Comparison of ENCODE assay signal across 10 cellular contexts in the genomic region with DNA sequence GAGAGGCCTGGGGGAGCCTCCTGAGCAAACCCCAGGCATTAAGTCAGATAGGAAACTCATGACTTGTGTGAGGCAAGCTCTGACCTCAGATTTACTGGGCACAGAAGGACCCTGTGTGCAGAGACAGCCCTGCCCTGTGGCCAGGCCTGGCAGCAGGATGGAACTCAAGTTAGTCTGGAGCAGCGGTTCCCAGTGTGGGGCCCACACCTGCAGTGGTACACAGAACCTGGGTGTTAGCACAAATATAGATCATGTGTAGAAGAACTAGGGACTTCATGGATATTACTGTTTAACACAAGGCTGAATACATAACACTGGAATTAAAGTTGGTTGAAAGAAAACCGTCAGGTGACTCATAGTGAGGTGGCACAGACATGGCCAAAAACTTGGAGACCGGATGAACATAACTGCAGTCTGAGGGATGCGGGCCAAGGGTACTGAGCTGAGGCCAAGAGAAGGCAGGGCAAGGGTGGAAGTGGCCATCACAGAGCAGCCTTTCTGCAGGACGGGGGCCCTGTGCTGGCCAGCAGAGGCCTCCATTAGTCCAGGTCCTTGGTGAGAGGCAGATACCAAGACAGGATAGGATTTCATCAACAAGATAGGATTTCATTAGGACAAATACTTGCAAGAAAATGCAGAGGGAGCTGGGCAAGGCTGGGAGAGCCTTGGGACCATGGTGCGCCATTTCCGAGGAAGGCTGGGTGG. TPM values are rescaled to one million over a fixed set of nuclear protein-coding genes. Genes with fewer than 3 reads are reported as not detected.
A peak's percentile ranks its signal among the peaks of the same experiment; 100 is the strongest.
DNase-seq lines count a peak whose midpoint lies in the region; ATAC-seq, FAIRE-seq and TF ChIP-seq lines count a peak whose summit lies in the region.
"Had no signal": no experiment of that assay in that cellular context is flagged by ENCODE, and none has a peak within 500 bp of the region (broad histone marks: within the 10 kb centered on the region; RNA-seq: fewer than 3 reads in every experiment).

No MANE protein-coding gene starts in this region.

- FAIRE-seq in K562 (lab: Jason Lieb, UNC): no peak
- FAIRE-seq in HepG2 (lab: Jason Lieb, UNC): peak; percentile 15

- no peak for TF ChIP-seq POLR2A in K562 (conservative IDR thresholded peaks at IDR 0.05)
- TF ChIP-seq POLR2A in HepG2 (IDR thresholded peaks at IDR 0.05; ENCODE audit: insufficient read depth in 1 of 2, low read depth in 2 of 2, low read length in 2 of 2): no peak
- TF ChIP-seq POLR2A in vagina (IDR thresholded peaks at IDR 0.05): no peak

- in situ Hi-C loops in K562 (cut with MboI) (no loop called here), HepG2 (cut with HindIII; ENCODE audit: extremely low pct_ligation_motif_present, low pct_unique_long_range_greater_than_20kb) (no loop called here)

- H3K27me3 ChIP-seq in K562 (ENCODE audit: control insufficient read depth in 2 of 2, insufficient read depth in 2 of 2, low read length in 2 of 2) (no peaks in the 10 kb centered on the region), HepG2 (ENCODE audit: control insufficient read depth in 1 of 2, insufficient read depth in 2 of 2, low read length in 2 of 2) (no peaks in the 10 kb centered on the region), vagina (no peaks in the 10 kb centered on the region)
- H3K27me3 ChIP-seq: testis had no signal

- H3K9me3 ChIP-seq in K562 (replicated peaks; ENCODE audit: control insufficient read depth, insufficient read depth, low read depth, low read length) (no peaks in the 10 kb centered on the region), HepG2 (ENCODE audit: low read length) (no peaks in the 10 kb centered on the region), vagina (no peaks in the 10 kb centered on the region)
- H3K9me3 ChIP-seq: testis had no signal

- no peaks in the 10 kb centered on the region for H4K20me1 ChIP-seq in K562 (replicated peaks; ENCODE audit: control insufficient read depth, insufficient read depth, low read length)
- H4K20me1 ChIP-seq in HepG2 (ENCODE audit: insufficient read depth, low read length): no peaks in the 10 kb centered on the region

- H3K27ac ChIP-seq in K562 (ENCODE audit: extremely low read depth, low read depth, low read length): no peak overlapping the region
- peak overlapping the region; percentile 93 for H3K27ac ChIP-seq in HepG2 (ENCODE audit: extremely low read length, insufficient read depth, low read length)
- H3K27ac ChIP-seq in vagina: peak overlapping the region; percentile 80

- H3K36me3 ChIP-seq in K562 (ENCODE audit: control insufficient read depth, insufficient read depth, low read length) (no peaks in the 10 kb centered on the region), HepG2 (replicated peaks in 1 of 2; ENCODE audit: control insufficient read depth in 1 of 2, insufficient read depth in 2 of 2, low read length in 2 of 2) (peaks cover 15 to 59% of the 10 kb centered on the region in 2 experiments; a peak in 4 of 5 replicates), vagina (no peaks in the 10 kb centered on the region)

- CTCF ChIA-PET in K562 (lab: Yijun Ruan, JAX; ENCODE audit: low intra/inter-chr PET ratio): no interaction called here
- CTCF ChIA-PET in HepG2 (lab: Yijun Ruan, JAX; ENCODE audit: low intra/inter-chr PET ratio, low total read pairs): no interaction called here

- no peak overlapping the region for H2AFZ ChIP-seq in K562 (ENCODE audit: low read depth, low read length)
- H2AFZ ChIP-seq in HepG2 (ENCODE audit: low read length): no peak overlapping the region

- BruUV-seq in K562 (replicated peaks; lab: Mats Ljungman, UMichigan) (no TSS peak), HepG2 (replicated peaks; lab: Mats Ljungman, UMichigan) (no TSS peak)

- H3K4me3 ChIP-seq in K562 (no peak overlapping the region), HepG2 (replicated peaks in 1 of 3; ENCODE audit: insufficient read depth in 1 of 3, low read depth in 2 of 3, low read length in 3 of 3) (no peak overlapping the region), vagina (no peak overlapping the region)
- H3K4me3 ChIP-seq: testis had no signal

- H3K79me2 ChIP-seq in K562 (ENCODE audit: control insufficient read depth, insufficient read depth, low read length): no peaks in the 10 kb centered on the region
- no peaks in the 10 kb centered on the region for H3K79me2 ChIP-seq in HepG2 (ENCODE audit: insufficient read depth, low read length)

- TF ChIP-seq RAD21 in K562 (CRISPR knock-in tag; conservative IDR thresholded peaks at IDR 0.05 in 1 of 2, IDR thresholded peaks at IDR 0.05 in 1 of 2) (no peak), HepG2 (CRISPR knock-in tag; IDR thresholded peaks at IDR 0.05) (no peak)

- ATAC-seq in Right ventricle myocardium superior (ENCODE audit: poor library complexity): peak; percentile 20
- ATAC-seq in Right ventricle myocardium inferior: no peak
- peak; percentile 32; the same call in 2 of the 3 replicates for ATAC-seq in K562
- no peak for ATAC-seq in HepG2

- WGBS in K562 (ENCODE audit: insufficient coverage, low coverage, missing lambda C conversion rate): 80% methylated on average over 7 of the region's 7 CpGs
- 94% methylated on average over 6 of the region's 7 CpGs for WGBS in HepG2 (ENCODE audit: low lambda C conversion rate)

- no peaks in the 10 kb centered on the region for H3K9me1 ChIP-seq in K562 (ENCODE audit: control insufficient read depth, insufficient read depth, low read length)

- no peak for TF ChIP-seq EP300 in K562 (IDR thresholded peaks at IDR 0.05; ENCODE audit: low read length)
- no peak for TF ChIP-seq EP300 in HepG2 (IDR thresholded peaks at IDR 0.05; ENCODE audit: low read depth in 2 of 2, low read length in 2 of 2)
- TF ChIP-seq EP300 in HepG2 (CRISPR knock-in tag; IDR thresholded peaks at IDR 0.05; ENCODE audit: borderline replicate concordance): no peak

- H3K4me1 ChIP-seq in K562 (replicated peaks in 1 of 2; ENCODE audit: control insufficient read depth in 2 of 2, insufficient read depth in 2 of 2, low read length in 2 of 2) (0 out of 5 replicates have a peak, but pooled peaks cover 0 to 6% of the 10 kb centered on the region in 2 experiments), HepG2 (ENCODE audit: insufficient read depth, low read length) (peaks cover 60% of the 10 kb centered on the region), vagina (peaks cover 28% of the 10 kb centered on the region)
- H3K4me1 ChIP-seq: testis had no signal

- peak; percentile 54 for DNase-seq in Right ventricle myocardium superior
- DNase-seq in Right ventricle myocardium inferior (ENCODE audit: missing footprints): no peak
- DNase-seq in K562 (ENCODE audit: extremely low read depth in 1 of 4, low spot score in 3 of 4): no peak
- no peak for DNase-seq in HepG2 (ENCODE audit: low spot score)
- no peak for DNase-seq in vagina (ENCODE audit: extremely low spot score in 2 of 2)
- no peak for DNase-seq in SKM-1 (lab: John Stamatoyannopoulos, UW; ENCODE audit: unreplicated experiment)
- no peak for DNase-seq in putamen (ENCODE audit: low spot score)
- DNase-seq in T-helper 9 cell: no peak
- DNase-seq: NCI-H2081 treated with DMSO at 0.1 percent for 48 hours, testis had no signal

- H3K9ac ChIP-seq in K562 (ENCODE audit: insufficient read depth in 1 of 2, low read depth in 2 of 2, low read length in 2 of 2): peak overlapping the region in 1 of 2 experiments; percentile 63; a peak in 1 of 4 replicates
- H3K9ac ChIP-seq in HepG2 (ENCODE audit: insufficient read depth, low read depth, low read length): no peak overlapping the region

- intact Hi-C loops in Right ventricle myocardium superior (cut with DNase I): no loop called here
- intact Hi-C loops in Right ventricle myocardium inferior (cut with DNase I): no loop called here
- intact Hi-C loops in K562 (cut with micrococcal nuclease): no loop called here
- intact Hi-C loops in HepG2 (cut with micrococcal nuclease; ENCODE audit: unreplicated experiment): loop anchor here (2.0 kb wide), 1 partner anchor 19 kb away; no protein-coding TSS in a partner anchor
- intact Hi-C loops in vagina (cut with DNase I): no loop called here

- H3K4me2 ChIP-seq in K562 (ENCODE audit: insufficient read depth, low read length) (no peak overlapping the region), HepG2 (ENCODE audit: low read depth, low read length) (no peak overlapping the region)

- TF ChIP-seq CTCF in K562 (IDR thresholded peaks at IDR 0.05 in 2 of 3, conservative IDR thresholded peaks at IDR 0.05 in 1 of 3; ENCODE audit: insufficient read depth in 2 of 3, low read depth in 1 of 3, low read length in 3 of 3) (no peak), HepG2 (CRISPR knock-in tag; IDR thresholded peaks at IDR 0.05) (no peak), vagina (IDR thresholded peaks at IDR 0.05) (no peak)

- POLR2A ChIA-PET in K562 (lab: Yijun Ruan, JAX): interaction anchor here (0.7 to 1.9 kb wide), 3 partner anchors 7 to 415 kb away, joined by 3 to 6 read pairs (median 3); no protein-coding TSS in a partner anchor
- POLR2A ChIA-PET in HepG2 (lab: Yijun Ruan, JAX): interaction anchor here (0.9 to 4.8 kb wide), 5 partner anchors 13 to 64 kb away, joined by 3 to 117 read pairs (median 38); a partner anchor contains a TSS

RNA-seq across cellular contexts. Expression of a gene that starts 40.9 kb away (rescaled TPM):
- total RNA-seq in Right ventricle myocardium superior: 1.7 TPM
- total RNA-seq in Right ventricle myocardium inferior: 2.0 TPM
- 3.6 and 5.6 TPM in 2 replicates for total RNA-seq in K562 (2011; cell fraction: chromatin; rRNA removed; ENCODE audit: low replicate concordance)
- total RNA-seq in K562 (2011; cell fraction: nucleolus; rRNA removed): 3.4 and 4.5 TPM in 2 replicates
- total RNA-seq in K562 (2011; cell fraction: nucleoplasm; rRNA removed): 3.7 and 4.1 TPM in 2 replicates
- total RNA-seq in K562 (2014; rRNA removed): 2.5 and 4.7 TPM in 2 replicates
- 2.7 TPM in 2 replicates for total RNA-seq in K562 (2014; rRNA removed; fragmentation: Illumina TruSeq; extraction: Trizol)
- 1.7 and 1.8 TPM in 2 replicates for total RNA-seq in K562 (2015; rRNA removed; fragmentation: Illumina TruSeq; extraction: Trizol)
- total RNA-seq in K562 (2021): 3.1 and 3.2 TPM in 2 replicates
- 3.6 and 4.4 TPM in 2 replicates for polyA plus RNA-seq in K562 (2011; rRNA removed)
- 4.2 and 5.7 TPM in 2 replicates for polyA plus RNA-seq in K562 (2011; cell fraction: cytosol; rRNA removed)
- 1.3 and 1.9 TPM in 2 replicates for polyA plus RNA-seq in K562 (2011; cell fraction: nucleus; rRNA removed)
- polyA plus RNA-seq in K562 (2012): 1.8 and 2.8 TPM in 2 replicates
- polyA plus RNA-seq in K562 (2014; fragmentation: Illumina TruSeq; extraction: Trizol): 3.2 and 3.8 TPM in 2 replicates
- polyA plus RNA-seq in K562 (2014; fragmentation: Nextera tagmentation; extraction: Ambion mirVana): 1 to 10 TPM in 1 of 2 experiments, under 1 TPM in 1; 0.42 to 1.0 TPM
- 2.7 and 2.9 TPM in 2 replicates for polyA plus RNA-seq in K562 (2014; rRNA removed)
- polyA minus RNA-seq in K562 (2011; rRNA and poly(A)+ RNA removed): 2.3 and 3.5 TPM in 2 replicates
- polyA minus RNA-seq in K562 (2011; cell fraction: cytosol; rRNA and poly(A)+ RNA removed): 1.9 and 3.1 TPM in 2 replicates
- 1.1 and 1.2 TPM in 2 replicates for polyA minus RNA-seq in K562 (2011; cell fraction: nucleus; rRNA and poly(A)+ RNA removed)
- 13.1 and 15.3 TPM in 2 replicates for total RNA-seq in HepG2 (2016; rRNA removed; fragmentation: Illumina TruSeq; extraction: Trizol)
- 1.5 and 1.7 TPM in 2 replicates for total RNA-seq in HepG2 (2016; cell fraction: cytosol; rRNA removed; fragmentation: Illumina TruSeq; extraction: Trizol; ENCODE audit: low read depth)
- total RNA-seq in HepG2 (2016; cell fraction: insoluble cytoplasmic fraction; rRNA removed; fragmentation: Illumina TruSeq; extraction: Trizol): 12.7 and 14.4 TPM in 2 replicates
- total RNA-seq in HepG2 (2016; cell fraction: membrane; rRNA removed; fragmentation: Illumina TruSeq; extraction: Trizol): 5.2 TPM in 2 replicates
- 8.0 and 8.2 TPM in 2 replicates for total RNA-seq in HepG2 (2016; cell fraction: nucleus; rRNA removed; fragmentation: Illumina TruSeq; extraction: Trizol)
- polyA plus RNA-seq in HepG2 (2011; rRNA removed): 23.3 and 27.9 TPM in 2 replicates
- polyA plus RNA-seq in HepG2 (2011; cell fraction: cytosol; rRNA removed): 20.5 and 24.9 TPM in 2 replicates
- 10.1 and 12.7 TPM in 2 replicates for polyA plus RNA-seq in HepG2 (2011; cell fraction: nucleus; rRNA removed)
- polyA plus RNA-seq in HepG2 (2012): 12.4 and 13.3 TPM in 2 replicates
- 0.59 and 0.79 TPM in 2 replicates for polyA plus RNA-seq in HepG2 (2016; cell fraction: cytosol; fragmentation: Illumina TruSeq; extraction: Trizol; ENCODE audit: low read depth)
- polyA plus RNA-seq in HepG2 (2016; cell fraction: insoluble cytoplasmic fraction; fragmentation: Illumina TruSeq; extraction: Trizol; ENCODE audit: low read depth): 11.6 and 13.6 TPM in 2 replicates
- polyA plus RNA-seq in HepG2 (2016; cell fraction: membrane; fragmentation: Illumina TruSeq; extraction: Trizol; ENCODE audit: low read depth): 1.8 and 2.2 TPM in 2 replicates
- polyA plus RNA-seq in HepG2 (2016; cell fraction: nucleus; fragmentation: Illumina TruSeq; extraction: Trizol; ENCODE audit: insufficient read depth, low read depth): 9.0 and 10.2 TPM in 2 replicates
- polyA minus RNA-seq in HepG2 (2011; rRNA and poly(A)+ RNA removed; ENCODE audit: low replicate concordance): 11.7 and 37.7 TPM in 2 replicates
- 15.0 and 20.4 TPM in 2 replicates for polyA minus RNA-seq in HepG2 (2011; cell fraction: cytosol; rRNA and poly(A)+ RNA removed)
- 9.5 and 12.4 TPM in 2 replicates for polyA minus RNA-seq in HepG2 (2011; cell fraction: nucleus; rRNA and poly(A)+ RNA removed)
- total RNA-seq in vagina: 10.6 TPM

RNA-seq across cellular contexts. Expression of a gene that starts 42.6 kb away (rescaled TPM):
- total RNA-seq in Right ventricle myocardium superior (16.4 TPM), Right ventricle myocardium inferior (15.1 TPM), K562 (2014; rRNA removed) (10.9 and 14.7 TPM in 2 replicates), K562 (2014; rRNA removed; fragmentation: Illumina TruSeq; extraction: Trizol) (25.0 and 25.8 TPM in 2 replicates), K562 (2015; rRNA removed; fragmentation: Illumina TruSeq; extraction: Trizol) (29.0 and 30.3 TPM in 2 replicates), K562 (2021) (38.8 and 44.7 TPM in 2 replicates), HepG2 (2016; rRNA removed; fragmentation: Illumina TruSeq; extraction: Trizol) (21.9 and 23.9 TPM in 2 replicates), vagina (34.4 TPM)
- total RNA-seq in K562 (2011; cell fraction: chromatin; rRNA removed; ENCODE audit: low replicate concordance): 72.5 and 115 TPM in 2 replicates
- total RNA-seq in K562 (2011; cell fraction: nucleolus; rRNA removed): 71.2 and 76.0 TPM in 2 replicates
- total RNA-seq in K562 (2011; cell fraction: nucleoplasm; rRNA removed): 73.4 and 78.1 TPM in 2 replicates
- polyA plus RNA-seq in K562 (2011; rRNA removed) (20.8 and 27.2 TPM in 2 replicates), K562 (2014; fragmentation: Illumina TruSeq; extraction: Trizol) (34.9 and 36.6 TPM in 2 replicates), K562 (2014; fragmentation: Nextera tagmentation; extraction: Ambion mirVana) (1 to 10 TPM; 5.2 to 7.9 TPM), K562 (2014; rRNA removed) (23.7 and 28.0 TPM in 2 replicates), HepG2 (2011; rRNA removed) (12.1 and 17.1 TPM in 2 replicates)
- polyA plus RNA-seq in K562 (2011; cell fraction: cytosol; rRNA removed): 20.7 and 21.3 TPM in 2 replicates
- polyA plus RNA-seq in K562 (2011; cell fraction: nucleus; rRNA removed): 33.0 and 34.2 TPM in 2 replicates
- 25.7 and 36.1 TPM in 2 replicates for polyA plus RNA-seq in K562 (2012)
- 27.0 and 40.2 TPM in 2 replicates for polyA minus RNA-seq in K562 (2011; rRNA and poly(A)+ RNA removed)
- polyA minus RNA-seq in K562 (2011; cell fraction: cytosol; rRNA and poly(A)+ RNA removed): 13.5 and 22.0 TPM in 2 replicates
- 27.6 and 34.4 TPM in 2 replicates for polyA minus RNA-seq in K562 (2011; cell fraction: nucleus; rRNA and poly(A)+ RNA removed)
- 6.6 and 7.4 TPM in 2 replicates for total RNA-seq in HepG2 (2016; cell fraction: cytosol; rRNA removed; fragmentation: Illumina TruSeq; extraction: Trizol; ENCODE audit: low read depth)
- 20.1 and 20.5 TPM in 2 replicates for total RNA-seq in HepG2 (2016; cell fraction: insoluble cytoplasmic fraction; rRNA removed; fragmentation: Illumina TruSeq; extraction: Trizol)
- 26.1 and 26.9 TPM in 2 replicates for total RNA-seq in HepG2 (2016; cell fraction: membrane; rRNA removed; fragmentation: Illumina TruSeq; extraction: Trizol)
- 23.9 and 28.8 TPM in 2 replicates for total RNA-seq in HepG2 (2016; cell fraction: nucleus; rRNA removed; fragmentation: Illumina TruSeq; extraction: Trizol)
- 12.0 and 14.6 TPM in 2 replicates for polyA plus RNA-seq in HepG2 (2011; cell fraction: cytosol; rRNA removed)
- polyA plus RNA-seq in HepG2 (2011; cell fraction: nucleus; rRNA removed): 28.5 and 29.0 TPM in 2 replicates
- 21.4 and 21.6 TPM in 2 replicates for polyA plus RNA-seq in HepG2 (2012)
- 7.7 and 8.7 TPM in 2 replicates for polyA plus RNA-seq in HepG2 (2016; cell fraction: cytosol; fragmentation: Illumina TruSeq; extraction: Trizol; ENCODE audit: low read depth)
- polyA plus RNA-seq in HepG2 (2016; cell fraction: insoluble cytoplasmic fraction; fragmentation: Illumina TruSeq; extraction: Trizol; ENCODE audit: low read depth): 25.2 and 26.4 TPM in 2 replicates
- polyA plus RNA-seq in HepG2 (2016; cell fraction: membrane; fragmentation: Illumina TruSeq; extraction: Trizol; ENCODE audit: low read depth): 25.5 and 26.0 TPM in 2 replicates
- 29.9 and 30.2 TPM in 2 replicates for polyA plus RNA-seq in HepG2 (2016; cell fraction: nucleus; fragmentation: Illumina TruSeq; extraction: Trizol; ENCODE audit: insufficient read depth, low read depth)
- 33.5 and 56.4 TPM in 2 replicates for polyA minus RNA-seq in HepG2 (2011; rRNA and poly(A)+ RNA removed; ENCODE audit: low replicate concordance)
- 8.4 and 9.5 TPM in 2 replicates for polyA minus RNA-seq in HepG2 (2011; cell fraction: cytosol; rRNA and poly(A)+ RNA removed)
- 60.3 and 66.9 TPM in 2 replicates for polyA minus RNA-seq in HepG2 (2011; cell fraction: nucleus; rRNA and poly(A)+ RNA removed)

Comparison
In these comparisons a context has a peak if more than half of its experiments do, and no peak if none do; other contexts are left out.
1. ATAC-seq: peak in Right ventricle myocardium superior (single experiment) and K562 (single experiment); none in Right ventricle myocardium inferior (single experiment) and HepG2 (single experiment).